Comparison of ENCODE assay signal across 17 cellular contexts in the genomic region with DNA sequence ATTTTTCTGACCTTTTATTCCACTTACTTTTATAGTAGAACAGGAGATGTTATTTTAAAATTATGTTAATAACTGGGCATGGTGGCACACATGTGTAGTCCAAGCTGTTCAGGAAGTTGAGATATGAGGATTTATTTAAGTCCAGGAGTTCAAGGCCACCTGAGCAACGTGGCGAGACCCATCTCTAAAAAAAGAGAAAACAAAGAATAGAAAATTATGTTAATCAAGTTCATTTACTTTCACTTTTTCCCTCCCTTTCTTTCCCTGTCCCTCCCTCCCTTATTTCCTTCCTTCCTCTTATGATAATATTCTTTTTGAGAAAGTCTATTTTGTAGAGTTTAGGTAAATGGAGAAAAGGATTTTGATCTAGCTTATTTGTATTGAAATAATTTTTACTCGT. TPM values are rescaled to one million over a fixed set of nuclear protein-coding genes. Genes with fewer than 3 reads are reported as not detected.
DNase-seq lines count a peak whose midpoint lies in the region; ATAC-seq, FAIRE-seq and TF ChIP-seq lines count a peak whose summit lies in the region.
"Had no signal": no experiment of that assay in that cellular context is flagged by ENCODE, and none has a peak within 500 bp of the region (broad histone marks: within the 10 kb centered on the region; RNA-seq: fewer than 3 reads in every experiment).

No MANE protein-coding gene starts in this region.

- DNase-seq in KBM-7 (peak; percentile 4), GM12878 (ENCODE audit: low read depth, low spot score) (no peak), osteocyte (ENCODE audit: extremely low spot score, unreplicated experiment) (no peak), A673 (ENCODE audit: low spot score) (no peak), left cardiac atrium (no peak), HuH-7 (ENCODE audit: low spot score) (no peak)
- DNase-seq in activated T-cell treated with anti-CD3 and anti-CD28 coated beads, Interleukin-2, amount 50 U/mL, for 24 hours, result no peak
- DNase-seq: ACHN; CD4-positive, CD25-positive, alpha-beta regulatory T cell; DMS53; KG1 had no signal

- H3K36me3 Mint-ChIP-seq in osteocyte (ENCODE audit: unreplicated experiment), result peaks cover 5% of the 10 kb centered on the region
- H3K36me3 Mint-ChIP-seq in activated T-cell treated with anti-CD3 and anti-CD28 coated beads, Interleukin-2, amount 50 U/mL, for 24 hours (ENCODE audit: low read depth), result no peaks in the 10 kb centered on the region
- H3K36me3 Mint-ChIP-seq: CD4-positive, CD25-positive, alpha-beta regulatory T cell had no signal

- POLR2A ChIA-PET in GM12878 (lab: Charles Lee), result interaction anchor here (0.6 kb wide), 1 partner anchor 641 kb away, joined by 3 read pairs; no protein-coding TSS in a partner anchor
- POLR2A ChIA-PET in A673 (lab: Charles Lee; ENCODE audit: low non-redundant PET), result no interaction called here

- H3K27me3 Mint-ChIP-seq in osteocyte (ENCODE audit: unreplicated experiment), result no peaks in the 10 kb centered on the region
- no peaks in the 10 kb centered on the region for H3K27me3 Mint-ChIP-seq in activated T-cell treated with anti-CD3 and anti-CD28 coated beads, Interleukin-2, amount 50 U/mL, for 24 hours

- TF ChIP-seq EP300 in GM12878 (IDR thresholded peaks at IDR 0.05; ENCODE audit: borderline replicate concordance in 1 of 2, control insufficient read depth in 1 of 2, low read depth in 2 of 2, low read length in 2 of 2), result no peak

- H3K4me3 ChIP-seq in ACC112 (ENCODE audit: low read depth, low read length), result peak overlapping the region; percentile 38
- no peak overlapping the region for H3K4me3 ChIP-seq in GM12878
- H3K4me3 ChIP-seq in A673 (ENCODE audit: low read depth, low read length, poor library complexity, severe bottlenecking), result no peak overlapping the region
- H3K4me3 ChIP-seq: BLaER1 treated with 17β-estradiol and CSF1 and Interleukin-3, amounts not matched to agents 10 nM and 100 nM; HAP-1 had no signal

- H2AFZ ChIP-seq in ACC112 (ENCODE audit: low read length, unreplicated experiment) (no peak overlapping the region), GM12878 (ENCODE audit: control insufficient read depth, low read depth, low read length) (no peak overlapping the region)

- no peak overlapping the region for H3K4me2 ChIP-seq in GM12878 (ENCODE audit: control insufficient read depth, insufficient read depth)

- H3K27me3 ChIP-seq in ACC112 (ENCODE audit: insufficient read depth, low read length) (no peaks in the 10 kb centered on the region), GM12878 (replicated peaks in 1 of 2; ENCODE audit: control insufficient read depth in 2 of 2, insufficient read depth in 2 of 2, low read length in 1 of 2) (no peaks in the 10 kb centered on the region), A673 (replicated peaks; ENCODE audit: insufficient read depth, low read depth, low read length, poor library complexity) (no peaks in the 10 kb centered on the region)
- H3K27me3 ChIP-seq: BLaER1 treated with 17β-estradiol and CSF1 and Interleukin-3, amounts not matched to agents 10 nM and 100 nM had no signal

- H4K20me1 ChIP-seq in GM12878 (ENCODE audit: control insufficient read depth, insufficient read depth), result no peaks in the 10 kb centered on the region
- H4K20me1 ChIP-seq: BLaER1 treated with 17β-estradiol and CSF1 and Interleukin-3, amounts not matched to agents 10 nM and 100 nM had no signal

- H3K4me3 Mint-ChIP-seq in osteocyte (ENCODE audit: unreplicated experiment), result no peak overlapping the region
- no peak overlapping the region for H3K4me3 Mint-ChIP-seq in activated T-cell treated with anti-CD3 and anti-CD28 coated beads, Interleukin-2, amount 50 U/mL, for 24 hours
- H3K4me3 Mint-ChIP-seq: CD4-positive, CD25-positive, alpha-beta regulatory T cell; HFFc6 had no signal

- TF ChIP-seq CTCF in GM12878 (IDR thresholded peaks at IDR 0.05 in 2 of 3, conservative IDR thresholded peaks at IDR 0.05 in 1 of 3; ENCODE audit: control insufficient read depth in 2 of 3, extremely low read depth in 1 of 3, insufficient read depth in 1 of 3, low read depth in 3 of 3, low read length in 3 of 3), result no peak
- TF ChIP-seq CTCF in osteocyte (IDR thresholded peaks at IDR 0.05), result no peak
- no peak for TF ChIP-seq CTCF in A673 (conservative IDR thresholded peaks at IDR 0.05; ENCODE audit: low read depth, low read length)

- SMC1A ChIA-PET in GM12878 (lab: Charles Lee; ENCODE audit: uncharacterized antibody, unreplicated experiment), result interaction anchor here (1.0 kb wide), 1 partner anchor 8 kb away, joined by 3 read pairs; no protein-coding TSS in a partner anchor

- no peaks in the 10 kb centered on the region for H3K36me3 ChIP-seq in ACC112 (ENCODE audit: insufficient read depth, low read length)
- no peaks in the 10 kb centered on the region for H3K36me3 ChIP-seq in GM12878 (ENCODE audit: control insufficient read depth in 2 of 2, insufficient read depth in 2 of 2, low read length in 1 of 2)
- H3K36me3 ChIP-seq in A673 (ENCODE audit: insufficient read depth, low read length, poor library complexity, severe bottlenecking), result no peaks in the 10 kb centered on the region
- H3K36me3 ChIP-seq: HAP-1 had no signal

- ATAC-seq in GM12878, result no peak
- no peak for ATAC-seq in left cardiac atrium

- H3K9ac ChIP-seq in GM12878 (ENCODE audit: control insufficient read depth, insufficient read depth, low read length), result no peak overlapping the region
- H3K9ac ChIP-seq: BLaER1 treated with 17β-estradiol and CSF1 and Interleukin-3, amounts not matched to agents 10 nM and 100 nM had no signal

- FAIRE-seq in GM12878 (lab: Jason Lieb, UNC), result no peak
- FAIRE-seq: H1, HTR-8/SVneo had no signal

- H3K79me2 ChIP-seq in ACC112 (ENCODE audit: control insufficient read depth, insufficient read depth, low read length, unreplicated experiment) (no peaks in the 10 kb centered on the region), GM12878 (ENCODE audit: control insufficient read depth, insufficient read depth, low read length) (no peaks in the 10 kb centered on the region)

- BruUV-seq in GM12878 (replicated peaks; lab: Mats Ljungman, UMichigan) (no TSS peak), A673 (replicated peaks; lab: Mats Ljungman, UMichigan) (no TSS peak)

- peak overlapping the region; percentile 60 for H3K27ac ChIP-seq in ACC112 (ENCODE audit: low read depth, low read length)
- H3K27ac ChIP-seq in GM12878 (ENCODE audit: control insufficient read depth, insufficient read depth), result peak overlapping the region; percentile 34; the same call in 1 of the 2 replicates
- H3K27ac ChIP-seq in A673 (ENCODE audit: low read depth, low read length, poor library complexity, severe bottlenecking), result no peak overlapping the region
- H3K27ac ChIP-seq: BLaER1 treated with 17β-estradiol and CSF1 and Interleukin-3, amounts not matched to agents 10 nM and 100 nM had no signal

- peaks cover 16% of the 10 kb centered on the region for H3K4me1 Mint-ChIP-seq in osteocyte (ENCODE audit: unreplicated experiment)
- H3K4me1 Mint-ChIP-seq in activated T-cell treated with anti-CD3 and anti-CD28 coated beads, Interleukin-2, amount 50 U/mL, for 24 hours (ENCODE audit: low read depth), result peaks cover 3% of the 10 kb centered on the region
- H3K4me1 Mint-ChIP-seq: CD4-positive, CD25-positive, alpha-beta regulatory T cell had no signal

- TF ChIP-seq POLR2A in GM12878 (IDR thresholded peaks at IDR 0.05; ENCODE audit: low read depth, low read length), result no peak

- H3K9me3 Mint-ChIP-seq in osteocyte (ENCODE audit: unreplicated experiment), result no peaks in the 10 kb centered on the region
- H3K9me3 Mint-ChIP-seq in activated T-cell treated with anti-CD3 and anti-CD28 coated beads, Interleukin-2, amount 50 U/mL, for 24 hours, result no peaks in the 10 kb centered on the region
- H3K9me3 Mint-ChIP-seq: HFFc6 had no signal

- peak overlapping the region; percentile 84 for H3K27ac Mint-ChIP-seq in osteocyte (ENCODE audit: unreplicated experiment)
- H3K27ac Mint-ChIP-seq in activated T-cell treated with anti-CD3 and anti-CD28 coated beads, Interleukin-2, amount 50 U/mL, for 24 hours, result no peak overlapping the region

- intact Hi-C loops in GM12878 (cut with micrococcal nuclease; ENCODE audit: unreplicated experiment) (no loop called here), A673 (cut with micrococcal nuclease; ENCODE audit: unreplicated experiment) (no loop called here), left cardiac atrium (cut with DNase I) (no loop called here)

- peaks cover 15% of the 10 kb centered on the region for H3K4me1 ChIP-seq in ACC112 (ENCODE audit: control insufficient read depth, insufficient read depth, low read length, unreplicated experiment)
- H3K4me1 ChIP-seq in GM12878 (ENCODE audit: control insufficient read depth, insufficient read depth, low read length), result peaks cover 6% of the 10 kb centered on the region
- no peaks in the 10 kb centered on the region for H3K4me1 ChIP-seq in A673 (ENCODE audit: insufficient read depth, low read length, poor library complexity, severe bottlenecking)
- H3K4me1 ChIP-seq: HAP-1 had no signal

- RAD21 ChIA-PET in GM12878 (lab: Charles Lee; ENCODE audit: unreplicated experiment), result interaction anchor here (1.4 kb wide), 1 partner anchor 26 kb away, joined by 3 read pairs; no protein-coding TSS in a partner anchor

- in situ Hi-C loops in KBM-7 (cut with MboI; ENCODE audit: low pct_unique_long_range_greater_than_20kb, low sequenced_read_pairs) (no loop called here), GM12878 (cut with MboI) (no loop called here)

- WGBS in GM12878 (ENCODE audit: insufficient coverage, insufficient replicate concordance, low lambda C conversion rate, missing lambda C conversion rate), result 5% methylated on average over 3 of the region's 3 CpGs

- H3K9me3 ChIP-seq in GM12878 (replicated peaks; ENCODE audit: control insufficient read depth, insufficient read depth, low read length) (no peaks in the 10 kb centered on the region), A673 (ENCODE audit: low read depth, low read length, poor library complexity, severe bottlenecking) (no peaks in the 10 kb centered on the region)
- H3K9me3 ChIP-seq: BLaER1 treated with 17β-estradiol and CSF1 and Interleukin-3, amounts not matched to agents 10 nM and 100 nM; HAP-1 had no signal

- CTCF ChIA-PET in GM12878 (lab: Yijun Ruan, JAX) (interaction anchor here (0.7 kb wide), 1 partner anchor 269 kb away, joined by 3 read pairs; no protein-coding TSS in a partner anchor), A673 (lab: Charles Lee) (no interaction called here)

- no peak for TF ChIP-seq RAD21 in GM12878 (IDR thresholded peaks at IDR 0.05; ENCODE audit: insufficient read depth, low read depth, low read length)

RNA-seq across cellular contexts. Expression of a gene that starts 48.9 kb away (rescaled TPM):
- 445 and 466 TPM in 2 replicates for total RNA-seq in GM12878 (2013; cell fraction: nucleolus; rRNA removed)
- total RNA-seq in GM12878 (2014; rRNA removed) (137 and 153 TPM in 2 replicates), GM12878 (2014; rRNA removed; fragmentation: Illumina TruSeq; extraction: Trizol) (152 and 160 TPM in 2 replicates), GM12878 (2021) (135 and 159 TPM in 2 replicates), osteocyte (22.3 and 23.3 TPM in 2 replicates), A673 (2021) (177 and 181 TPM in 2 replicates), left cardiac atrium (1 to 10 TPM; 3.2 to 3.5 TPM)
- polyA plus RNA-seq in GM12878 (2011; ENCODE audit: low read depth), result 17.2 TPM
- polyA plus RNA-seq in GM12878 (2011; rRNA removed) (102 and 137 TPM in 2 replicates), GM12878 (2014; fragmentation: Illumina TruSeq; extraction: Trizol) (66.3 and 77.4 TPM in 2 replicates), GM12878 (2014; fragmentation: Nextera tagmentation; extraction: Ambion mirVana) (10 to 100 TPM; 33.9 to 46.6 TPM), GM12878 (2014; rRNA removed) (83.7 and 92.8 TPM in 2 replicates), GM12878 (2016; fragmentation: Nextera tagmentation; extraction: Ambion mirVana) (100 to 1,000 TPM; 144 to 159 TPM)
- 58.9 and 59.9 TPM in 2 replicates for polyA plus RNA-seq in GM12878 (2011; cell fraction: cytosol; rRNA removed)
- 77.4 and 130 TPM in 2 replicates for polyA plus RNA-seq in GM12878 (2011; cell fraction: nucleus; rRNA removed)
- 31.1 and 37.7 TPM in 2 replicates for polyA plus RNA-seq in GM12878 (2012)
- 78.1 and 102 TPM in 2 replicates for polyA minus RNA-seq in GM12878 (2011; rRNA and poly(A)+ RNA removed)
- 38.1 and 71.1 TPM in 2 replicates for polyA minus RNA-seq in GM12878 (2011; cell fraction: cytosol; rRNA and poly(A)+ RNA removed)
- polyA minus RNA-seq in GM12878 (2011; cell fraction: nucleus; rRNA and poly(A)+ RNA removed), result 58.9 and 138 TPM in 2 replicates
